Comparison of ENCODE assay signal across 17 cellular contexts in the genomic region with DNA sequence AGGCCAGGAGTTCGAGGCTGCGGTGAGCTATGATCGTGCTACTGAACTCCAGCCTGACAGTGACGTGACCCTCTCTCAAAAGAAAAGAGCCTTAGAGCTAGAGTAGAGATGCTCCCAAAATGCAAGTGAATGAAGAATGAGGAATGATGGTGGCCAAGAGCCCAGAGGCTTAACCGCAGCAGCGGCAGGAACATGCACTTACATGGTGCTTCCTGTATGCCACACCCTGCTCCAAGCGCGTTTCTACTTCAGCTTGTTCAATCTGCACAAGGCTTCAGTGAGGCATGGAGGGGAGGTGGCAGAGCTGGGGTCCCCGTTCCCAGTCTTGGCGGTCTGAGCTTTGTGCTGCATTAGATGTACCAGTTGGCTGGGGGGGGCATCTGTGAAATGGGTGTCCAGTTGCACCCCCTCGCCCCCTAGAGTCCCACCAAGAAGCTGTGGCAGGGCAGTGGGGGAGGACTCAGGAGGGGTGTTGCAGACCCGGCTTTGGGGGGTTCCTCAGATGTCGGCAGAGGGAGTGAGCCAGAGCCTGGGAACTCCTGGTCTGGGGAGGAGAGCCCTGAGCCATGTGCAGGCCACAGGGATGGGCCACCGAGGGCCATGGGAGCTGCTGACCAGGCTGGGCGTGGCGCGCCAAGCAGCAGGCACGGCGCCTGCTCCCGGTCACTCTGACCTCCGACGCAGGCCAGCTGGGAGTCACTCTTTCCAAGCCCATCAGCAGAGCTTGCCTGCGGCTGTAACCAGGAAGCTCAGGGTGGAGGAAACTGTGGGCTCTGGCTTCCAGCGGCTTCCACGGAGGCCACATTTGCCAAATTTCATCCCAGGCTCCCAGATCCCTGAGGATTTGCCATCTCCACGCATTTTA.
DNase-seq lines count a peak whose midpoint lies in the region; ATAC-seq, FAIRE-seq and TF ChIP-seq lines count a peak whose summit lies in the region.
"Had no signal": no experiment of that assay in that cellular context is flagged by ENCODE, and none has a peak within 500 bp of the region (broad histone marks: within the 10 kb centered on the region; RNA-seq: fewer than 3 reads in every experiment).

No MANE protein-coding gene starts in this region.

- TF ChIP-seq POLR2A in IMR-90 (IDR thresholded peaks at IDR 0.05; ENCODE audit: low read depth, low read length), result no peak

- no peaks in the 10 kb centered on the region for H3K9me2 ChIP-seq in MM.1S (replicated peaks; ENCODE audit: insufficient read depth, low read length)

- no peak overlapping the region for H2BK120ac ChIP-seq in IMR-90 (ENCODE audit: low read depth, low read length)

- H2AFZ ChIP-seq in IMR-90 (replicated peaks; ENCODE audit: low read length, poor library complexity) (peak overlapping the region; percentile 33), keratinocyte (ENCODE audit: control insufficient read depth, low read length) (peak overlapping the region; percentile 35), MM.1S (ENCODE audit: low read length) (no peak overlapping the region)

- H3K9me3 ChIP-seq in IMR-90 (ENCODE audit: control insufficient read depth, insufficient read depth, low read length) (no peaks in the 10 kb centered on the region), keratinocyte (ENCODE audit: control insufficient read depth, low read depth, low read length) (no peaks in the 10 kb centered on the region), MM.1S (replicated peaks; ENCODE audit: insufficient read depth, low read length) (no peaks in the 10 kb centered on the region)
- H3K9me3 ChIP-seq: adrenal gland had no signal

- no peaks in the 10 kb centered on the region for H3K79me2 ChIP-seq in keratinocyte (ENCODE audit: control insufficient read depth, insufficient read depth, low read length)
- H3K79me2 ChIP-seq in MM.1S (ENCODE audit: low read length), result no peaks in the 10 kb centered on the region

- H3K4me3 ChIP-seq in IMR-90 (ENCODE audit: insufficient read depth, low read depth, low read length) (no peak overlapping the region), keratinocyte (ENCODE audit: control insufficient read depth in 2 of 3, extremely low read depth in 1 of 3, insufficient read depth in 2 of 3, low read depth in 1 of 3, low read length in 3 of 3) (peak overlapping the region in 1 of 3 experiments; percentile 5), MM.1S (ENCODE audit: low read length) (no peak overlapping the region)
- H3K4me3 ChIP-seq: adrenal gland had no signal

- H3K79me1 ChIP-seq in IMR-90 (ENCODE audit: low read depth in 1 of 2, low read length in 2 of 2), result no peaks in the 10 kb centered on the region

- dilution Hi-C loops in IMR-90 (cut with HindIII; ENCODE audit: low sequenced_read_pairs, unreplicated experiment), result no loop called here
- dilution Hi-C loops in keratinocyte (cut with MboI; ENCODE audit: extremely low pct_ligation_motif_present, low sequenced_read_pairs), result no loop called here

- no peak overlapping the region for H4K5ac ChIP-seq in IMR-90 (ENCODE audit: low read depth, low read length)

- no peak overlapping the region for H3K4me2 ChIP-seq in IMR-90 (ENCODE audit: low read depth, low read length)
- H3K4me2 ChIP-seq in keratinocyte (ENCODE audit: control insufficient read depth, extremely low read depth, insufficient read depth, low read depth, low read length), result peak overlapping the region; percentile 61
- H3K4me2 ChIP-seq in MM.1S (ENCODE audit: low read depth, low read length), result no peak overlapping the region

- no peaks in the 10 kb centered on the region; the same call in 1 of the 2 replicates for H3K27me3 ChIP-seq in IMR-90 (ENCODE audit: control insufficient read depth, insufficient read depth, low read length)
- H3K27me3 ChIP-seq in keratinocyte (ENCODE audit: control insufficient read depth, extremely low read depth, insufficient read depth, low read length), result no peaks in the 10 kb centered on the region
- H3K27me3 ChIP-seq in MM.1S (replicated peaks; ENCODE audit: insufficient read depth, low read length), result no peaks in the 10 kb centered on the region
- H3K27me3 ChIP-seq: adrenal gland had no signal

- in situ Hi-C loops in IMR-90 (cut with MboI; ENCODE audit: low sequenced_read_pairs), result no loop called here

- H3K9me3 Mint-ChIP-seq in activated CD4-positive, alpha-beta memory T cell treated with anti-CD3 and anti-CD28 coated beads, Interleukin-2, amount 10 ng/mL, durations not matched to agents 7 days and 5 days, result no peaks in the 10 kb centered on the region
- H3K9me3 Mint-ChIP-seq: activated T-cell treated with anti-CD3 and anti-CD28 coated beads, Interleukin-2, amount 50 U/mL, for 4 hours; CD4-positive, alpha-beta memory T cell had no signal

- H3K27ac Mint-ChIP-seq in activated CD4-positive, alpha-beta memory T cell treated with anti-CD3 and anti-CD28 coated beads, Interleukin-2, amount 10 ng/mL, durations not matched to agents 7 days and 5 days, result no peak overlapping the region
- H3K27ac Mint-ChIP-seq: CD4-positive, alpha-beta memory T cell had no signal

- H3K4me1 Mint-ChIP-seq in activated CD4-positive, alpha-beta memory T cell treated with anti-CD3 and anti-CD28 coated beads, Interleukin-2, amount 10 ng/mL, durations not matched to agents 7 days and 5 days, result no peaks in the 10 kb centered on the region

- peaks cover 2% of the 10 kb centered on the region; the same call in 1 of the 2 replicates for H3K9me1 ChIP-seq in IMR-90 (ENCODE audit: insufficient read depth, low read length)
- no peaks in the 10 kb centered on the region for H3K9me1 ChIP-seq in keratinocyte (ENCODE audit: control insufficient read depth, extremely low read depth, insufficient read depth, low read length)

- no peak overlapping the region for H3K9ac ChIP-seq in IMR-90 (ENCODE audit: low read depth, low read length)
- peak overlapping the region; percentile 45 for H3K9ac ChIP-seq in keratinocyte (ENCODE audit: control insufficient read depth, extremely low read depth, insufficient read depth, low read length)
- H3K9ac ChIP-seq in MM.1S (ENCODE audit: low read length), result no peak overlapping the region

- no peak for ATAC-seq in IMR-90 (ENCODE audit: low read depth)
- ATAC-seq: stimulated activated naive CD8-positive, alpha-beta T cell treated with anti-CD3 and anti-CD28 coated beads, Interleukin-15, Interleukin-2, amounts not matched to agents 100 U/mL and 50 U/mL, for 24 hours had no signal

- H4K91ac ChIP-seq in IMR-90 (ENCODE audit: insufficient read depth, low read depth, low read length), result no peak overlapping the region

- H3K14ac ChIP-seq in IMR-90 (replicated peaks; ENCODE audit: low read depth, low read length), result no peak overlapping the region

- intact Hi-C loops in IMR-90 (cut with micrococcal nuclease), result no loop called here

- no peak overlapping the region for H2AK9ac ChIP-seq in IMR-90 (replicated peaks; ENCODE audit: low read depth, low read length, poor library complexity)

- TF ChIP-seq CTCF in IMR-90 (conservative IDR thresholded peaks at IDR 0.05; ENCODE audit: low read depth, low read length) (no peak), keratinocyte (optimal IDR thresholded peaks at IDR 0.05 in 1 of 3, IDR thresholded peaks at IDR 0.05 in 1 of 3, conservative IDR thresholded peaks at IDR 0.05 in 1 of 3; ENCODE audit: extremely low read depth in 1 of 3, insufficient read depth in 2 of 3, low read length in 3 of 3) (no peak), MM.1S (IDR thresholded peaks at IDR 0.05; ENCODE audit: low read length) (no peak)

- H2BK20ac ChIP-seq in IMR-90 (ENCODE audit: low read depth, low read length), result no peak overlapping the region

- no peak overlapping the region for H3K4ac ChIP-seq in IMR-90 (ENCODE audit: low read depth, low read length)

- no peak for DNase-seq in IMR-90
- peak; percentile 19 to 53 for DNase-seq in dermis microvascular lymphatic vessel endothelial cell (ENCODE audit: low read depth in 2 of 2)
- DNase-seq in keratinocyte (ENCODE audit: low read depth, low spot score), result peak; percentile 66
- DNase-seq in stromal cell of bone marrow (ENCODE audit: low read depth), result peak; percentile 67
- DNase-seq in NCI-H1930 (lab: John Stamatoyannopoulos, UW), result no peak
- no peak for DNase-seq in MM.1S
- no peak for DNase-seq in activated CD4-positive, alpha-beta memory T cell treated with anti-CD3 and anti-CD28 coated beads, Interleukin-2, amount 10 ng/mL, durations not matched to agents 7 days and 5 days
- no peak for DNase-seq in GDM1 (lab: John Stamatoyannopoulos, UW)
- DNase-seq: activated T-cell treated with anti-CD3 and anti-CD28 coated beads, Interleukin-2, amount 50 U/mL, for 4 hours; adrenal gland; CD4-positive, alpha-beta memory T cell; MV-4-11; NCI-H2171 treated with DMSO at 0.1 percent for 48 hours; stimulated activated naive CD8-positive, alpha-beta T cell treated with anti-CD3 and anti-CD28 coated beads, Interleukin-15, Interleukin-2, amounts not matched to agents 100 U/mL and 50 U/mL, for 24 hours; SW 1271 had no signal

- no peak for TF ChIP-seq RAD21 in IMR-90 (IDR thresholded peaks at IDR 0.05; ENCODE audit: low read length)

- H2AK5ac ChIP-seq in IMR-90 (ENCODE audit: low read depth, low read length), result no peak overlapping the region

- H2BK15ac ChIP-seq in IMR-90 (ENCODE audit: low read depth, low read length), result no peak overlapping the region

- no peak overlapping the region for H3K27ac ChIP-seq in IMR-90 (ENCODE audit: insufficient read depth, low read length)
- H3K27ac ChIP-seq in keratinocyte (ENCODE audit: control insufficient read depth, insufficient read depth, low read length), result peak overlapping the region; percentile 30
- H3K27ac ChIP-seq in MM.1S (ENCODE audit: low read length), result no peak overlapping the region
- H3K27ac ChIP-seq: adrenal gland had no signal

- H3K36me3 Mint-ChIP-seq in activated CD4-positive, alpha-beta memory T cell treated with anti-CD3 and anti-CD28 coated beads, Interleukin-2, amount 10 ng/mL, durations not matched to agents 7 days and 5 days (ENCODE audit: low read depth), result no peaks in the 10 kb centered on the region
- H3K36me3 Mint-ChIP-seq: CD4-positive, alpha-beta memory T cell had no signal

- 77% methylated on average over 14 of the region's 26 CpGs; no CpG with 5 or more reads in 1 of the 2 experiments for WGBS in IMR-90 (ENCODE audit: extremely low coverage in 2 of 2, insufficient read length in 1 of 2), 2 experiments

- CTCF ChIA-PET in IMR-90 (lab: Yijun Ruan, JAX), result no interaction called here
- CTCF ChIA-PET in activated CD4-positive, alpha-beta memory T cell treated with anti-CD3 and anti-CD28 coated beads, Interleukin-2, amount 10 ng/mL, durations not matched to agents 7 days and 5 days (lab: Charles Lee), result no interaction called here

- H3K4me3 Mint-ChIP-seq in activated CD4-positive, alpha-beta memory T cell treated with anti-CD3 and anti-CD28 coated beads, Interleukin-2, amount 10 ng/mL, durations not matched to agents 7 days and 5 days, result no peak overlapping the region
- H3K4me3 Mint-ChIP-seq: activated T-cell treated with anti-CD3 and anti-CD28 coated beads, Interleukin-2, amount 50 U/mL, for 4 hours; CD4-positive, alpha-beta memory T cell had no signal

- BruUV-seq in IMR-90 (replicated peaks; lab: Mats Ljungman, UMichigan), result no TSS peak

- peaks cover 1% of the 10 kb centered on the region; the same call in 1 of the 2 replicates for H3K4me1 ChIP-seq in IMR-90 (ENCODE audit: control insufficient read depth, insufficient read depth, low read length)
- H3K4me1 ChIP-seq in keratinocyte (ENCODE audit: control insufficient read depth, extremely low read depth, insufficient read depth, low read length), result peaks cover 22% of the 10 kb centered on the region
- H3K4me1 ChIP-seq in MM.1S (ENCODE audit: low read length), result no peaks in the 10 kb centered on the region
- H3K4me1 ChIP-seq: adrenal gland had no signal

- H3K56ac ChIP-seq in IMR-90 (ENCODE audit: extremely low read depth, insufficient read depth, low read length), result no peak overlapping the region

- POLR2A ChIA-PET in IMR-90 (lab: Charles Lee; ENCODE audit: unreplicated experiment), result no interaction called here
- POLR2A ChIA-PET in activated CD4-positive, alpha-beta memory T cell treated with anti-CD3 and anti-CD28 coated beads, Interleukin-2, amount 10 ng/mL, durations not matched to agents 7 days and 5 days (lab: Charles Lee), result interaction anchor here (0.9 kb wide), 1 partner anchor 262 kb away, joined by 3 read pairs; no protein-coding TSS in a partner anchor

- no peaks in the 10 kb centered on the region for H3K27me3 Mint-ChIP-seq in activated CD4-positive, alpha-beta memory T cell treated with anti-CD3 and anti-CD28 coated beads, Interleukin-2, amount 10 ng/mL, durations not matched to agents 7 days and 5 days
- H3K27me3 Mint-ChIP-seq: CD4-positive, alpha-beta memory T cell had no signal

- H3K23ac ChIP-seq in IMR-90 (ENCODE audit: low read depth, low read length), result no peak overlapping the region

- FAIRE-seq in keratinocyte (lab: Jason Lieb, UNC), result peak; percentile 98
- FAIRE-seq: colon, G401.6 had no signal

- no peaks in the 10 kb centered on the region for H4K20me1 ChIP-seq in IMR-90 (ENCODE audit: insufficient read depth, low read length)
- no peaks in the 10 kb centered on the region for H4K20me1 ChIP-seq in keratinocyte (ENCODE audit: control insufficient read depth, extremely low read depth, insufficient read depth, low read length)
- no peaks in the 10 kb centered on the region for H4K20me1 ChIP-seq in MM.1S (ENCODE audit: insufficient read depth, low read length)

- H3K36me3 ChIP-seq in IMR-90 (ENCODE audit: control insufficient read depth, insufficient read depth, low read length) (no peaks in the 10 kb centered on the region), keratinocyte (ENCODE audit: control insufficient read depth in 2 of 2, extremely low read depth in 1 of 2, insufficient read depth in 2 of 2, low read length in 2 of 2) (no peaks in the 10 kb centered on the region), MM.1S (replicated peaks; ENCODE audit: insufficient read depth, low read length) (no peaks in the 10 kb centered on the region)
- H3K36me3 ChIP-seq: adrenal gland had no signal

- no peak overlapping the region for H2BK5ac ChIP-seq in IMR-90 (ENCODE audit: low read depth, low read length, poor library complexity, severe bottlenecking)

- H3F3A ChIP-seq in MM.1S (ENCODE audit: insufficient read depth, low read length), result no peaks in the 10 kb centered on the region

- no peak overlapping the region for H3K18ac ChIP-seq in IMR-90 (ENCODE audit: low read depth, low read length)

- H4K8ac ChIP-seq in IMR-90 (ENCODE audit: low read depth in 2 of 2, low read length in 2 of 2), result no peak overlapping the region

Comparison
In these comparisons a context has a peak if more than half of its experiments do, and no peak if none do; other contexts are left out.
1. DNase-seq: peak in dermis microvascular lymphatic vessel endothelial cell (2 of 2), keratinocyte (single experiment) and stromal cell of bone marrow (single experiment); none in IMR-90 (single experiment), NCI-H1930 (0 of 2), MM.1S (single experiment), activated CD4-positive, alpha-beta memory T cell treated with anti-CD3 and anti-CD28 coated beads, Interleukin-2, amount 10 ng/mL, durations not matched to agents 7 days and 5 days (single experiment) and GDM1 (single experiment).